ENCODE assay signal across 24 cellular contexts in the genomic region with DNA sequence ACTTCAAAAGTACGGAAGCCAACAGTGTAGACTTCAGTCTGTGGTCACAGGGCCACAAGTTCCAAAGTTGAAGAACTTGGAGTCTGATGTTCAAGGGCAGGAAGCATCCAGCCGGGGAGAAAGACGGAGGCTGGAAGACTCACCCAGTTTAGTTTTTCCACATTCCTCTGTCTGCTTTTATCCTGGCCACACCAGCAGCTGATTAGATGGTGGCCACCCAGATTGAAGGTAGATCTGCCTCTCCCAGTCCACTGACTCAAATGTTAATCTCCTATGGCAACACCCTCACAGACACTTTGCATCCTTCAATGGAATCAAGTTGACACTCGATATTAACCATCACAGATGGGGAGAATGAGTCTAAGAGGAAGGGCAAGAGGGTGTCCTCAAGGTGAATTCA.
"Had no signal": no experiment of that assay in that cellular context is flagged by ENCODE, and none has a peak within 500 bp of the region (broad histone marks: within the 10 kb centered on the region; RNA-seq: fewer than 3 reads in every experiment).

No MANE protein-coding gene starts in this region.

- H3K27me3 ChIP-seq: colonic mucosa, dorsolateral prefrontal cortex, gastrocnemius medialis, gastroesophageal sphincter, hepatocyte had no signal

- H3K4me3 Mint-ChIP-seq: dendritic cell treated with granulocyte-macrophage colony-stimulating factor and Interleukin-4, amounts not matched to agents 40 ng/mL and 50 ng/mL, for 4 days; effector memory CD8-positive, alpha-beta T cell; endodermal cell had no signal

- H3K9me3 ChIP-seq: colonic mucosa, esophagus squamous epithelium, gastrocnemius medialis, gastroesophageal sphincter, heart left ventricle, heart right ventricle had no signal

- H3K4me1 ChIP-seq: colonic mucosa, esophagus squamous epithelium, foreskin keratinocyte, gastrocnemius medialis, gastroesophageal sphincter, heart left ventricle, heart right ventricle had no signal

- H3K4me3 ChIP-seq: colonic mucosa, coronary artery, dorsolateral prefrontal cortex, esophagus squamous epithelium, gastrocnemius medialis, gastroesophageal sphincter, heart left ventricle, heart right ventricle, hepatocyte had no signal

- H3K27ac Mint-ChIP-seq: dendritic cell treated with granulocyte-macrophage colony-stimulating factor and Interleukin-4, amounts not matched to agents 40 ng/mL and 50 ng/mL, for 4 days; effector memory CD8-positive, alpha-beta T cell; endodermal cell had no signal

- DNase-seq: colonic mucosa; cortex of kidney; dermis blood vessel endothelial cell; dorsolateral prefrontal cortex; effector CD4-positive, alpha-beta T cell; effector CD8-positive, alpha-beta T cell; effector memory CD4-positive, alpha-beta T cell; effector memory CD8-positive, alpha-beta T cell; endodermal cell; erythroblast; esophagus squamous epithelium; foreskin fibroblast; foreskin keratinocyte; foreskin melanocyte; gastrocnemius medialis; glutamatergic neuron; heart left ventricle; heart right ventricle had no signal

- ATAC-seq: effector memory CD8-positive, alpha-beta T cell; esophagus mucosa; foreskin keratinocyte; gastrocnemius medialis; gastroesophageal sphincter; heart left ventricle; heart right ventricle had no signal

- H3K36me3 ChIP-seq: colonic mucosa, esophagus squamous epithelium, gastrocnemius medialis, gastroesophageal sphincter, heart left ventricle, heart right ventricle had no signal

- H3K27ac ChIP-seq: colonic mucosa, coronary artery, dorsolateral prefrontal cortex, epithelial cell of prostate, esophagus squamous epithelium, foreskin keratinocyte, gastrocnemius medialis, gastroesophageal sphincter, heart left ventricle, heart right ventricle, hepatocyte had no signal

- H3K9me3 Mint-ChIP-seq: dendritic cell treated with granulocyte-macrophage colony-stimulating factor and Interleukin-4, amounts not matched to agents 40 ng/mL and 50 ng/mL, for 4 days; effector memory CD8-positive, alpha-beta T cell; endodermal cell had no signal
